Comparison of ENCODE assay signal across 1 cellular context in genomic region chrX:112668476-112669404, GRCh38.
TF ChIP-seq lines count a peak whose summit lies in the region.

No MANE protein-coding gene starts in this region.

TF ChIP-seq in WTC11, 78 proteins besides CTCF, POLR2A, EP300 and RAD21 (continued from another document):
- TF ChIP-seq ATF2 (CRISPR knock-in tag; IDR thresholded peaks at IDR 0.05; ENCODE audit: borderline replicate concordance, low read depth) (no peak), CBFB (CRISPR knock-in tag; IDR thresholded peaks at IDR 0.05; ENCODE audit: low read depth) (no peak)
